Comparison of ENCODE assay signal across 1 cellular context in genomic region chr11:59802639-59803176, GRCh38.
A peak's percentile ranks its signal among the peaks of the same experiment; 100 is the strongest.
TF ChIP-seq lines count a peak whose summit lies in the region.

No MANE protein-coding gene starts in this region.

TF ChIP-seq in GM12878, 131 proteins besides CTCF, POLR2A, EP300 and RAD21:
- no peak for TF ChIP-seq ATF2 (IDR thresholded peaks at IDR 0.05; ENCODE audit: low read length)
- 0 out of 2 replicates have a peak, but pooled peaks have one; percentile 45 for TF ChIP-seq RAD51 (IDR thresholded peaks at IDR 0.05)
- no peak for TF ChIP-seq IRF3 (IDR thresholded peaks at IDR 0.05)
- TF ChIP-seq EED (IDR thresholded peaks at IDR 0.05; ENCODE audit: low read depth) = no peak
- peak; percentile 71; the same call in 1 of the 2 replicates for TF ChIP-seq MAX (IDR thresholded peaks at IDR 0.05; ENCODE audit: low read depth, low read length)
- TF ChIP-seq TBL1XR1 (IDR thresholded peaks at IDR 0.05; ENCODE audit: low read depth, low read length) = no peak
- TF ChIP-seq MYC (IDR thresholded peaks at IDR 0.05; ENCODE audit: insufficient read depth, insufficient read length, insufficient replicate concordance, low read length, severe bottlenecking) = no peak
- TF ChIP-seq E4F1 (IDR thresholded peaks at IDR 0.05; ENCODE audit: borderline replicate concordance, partially characterized antibody) = no peak
- TF ChIP-seq NFXL1 (IDR thresholded peaks at IDR 0.05; ENCODE audit: borderline replicate concordance) = no peak
- peak; percentile 69; the same call in 1 of the 2 replicates for TF ChIP-seq SMC3 (IDR thresholded peaks at IDR 0.05; ENCODE audit: borderline replicate concordance, low read length)
- TF ChIP-seq BMI1 (IDR thresholded peaks at IDR 0.05; ENCODE audit: borderline replicate concordance) = no peak
- no peak for TF ChIP-seq HDAC6 (IDR thresholded peaks at IDR 0.05; ENCODE audit: unreplicated experiment)
